Comparison of ENCODE assay signal across 1 cellular context in genomic region chr6:166493427-166494100, GRCh38.
TF ChIP-seq lines count a peak whose summit lies in the region.

No MANE protein-coding gene starts in this region.

TF ChIP-seq in GM23338, 12 proteins besides CTCF, POLR2A, EP300 and RAD21 (continued from another document):
- no peak for TF ChIP-seq ZNF462 (CRISPR knock-in tag; IDR thresholded peaks at IDR 0.05)
- no peak for TF ChIP-seq ZNF331 (CRISPR knock-in tag; IDR thresholded peaks at IDR 0.05; ENCODE audit: low read depth)
- TF ChIP-seq CREB1 (CRISPR knock-in tag; IDR thresholded peaks at IDR 0.05; ENCODE audit: low read depth) = no peak
- no peak for TF ChIP-seq STAT1 (IDR thresholded peaks at IDR 0.05; ENCODE audit: unreplicated experiment)
- no peak for TF ChIP-seq NANOG (IDR thresholded peaks at IDR 0.05; ENCODE audit: borderline replicate concordance)
- no peak for TF ChIP-seq EZH2 (IDR thresholded peaks at IDR 0.05; ENCODE audit: low read depth, unreplicated experiment)
- no peak for TF ChIP-seq POLR2AphosphoS5 (IDR thresholded peaks at IDR 0.05; ENCODE audit: low read depth)
- no peak for TF ChIP-seq EZH2phosphoT487 (IDR thresholded peaks at IDR 0.05; ENCODE audit: unreplicated experiment)
- no peak for TF ChIP-seq REST (IDR thresholded peaks at IDR 0.05; ENCODE audit: unreplicated experiment)
- no peak for TF ChIP-seq ZNF114 (CRISPR knock-in tag; IDR thresholded peaks at IDR 0.05)
- no peak for TF ChIP-seq ETS1 (IDR thresholded peaks at IDR 0.05)
